In the genomic region with DNA sequence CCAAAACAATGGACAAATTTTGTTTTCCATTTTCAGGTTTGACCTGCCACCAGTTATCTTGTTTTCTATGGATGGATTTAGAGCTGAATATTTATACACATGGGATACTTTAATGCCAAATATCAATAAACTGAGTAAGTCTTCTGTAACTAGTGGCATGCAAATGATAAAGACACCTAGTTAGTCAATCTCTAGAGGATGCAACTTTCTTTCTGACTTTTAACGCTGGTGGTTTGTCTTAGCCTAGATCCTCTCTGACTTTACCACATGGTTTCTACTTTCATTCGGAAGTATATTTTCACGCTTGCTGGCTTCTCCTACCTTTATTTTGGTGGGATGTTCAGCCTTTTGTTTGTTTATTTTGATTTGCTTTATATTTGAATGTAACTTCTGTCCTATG, we compare ENCODE assay signal across 24 cellular contexts. TPM values are rescaled to one million over a fixed set of nuclear protein-coding genes. Genes with fewer than 3 reads are reported as not detected.
DNase-seq lines count a peak whose midpoint lies in the region; ATAC-seq, FAIRE-seq and TF ChIP-seq lines count a peak whose summit lies in the region.
"Had no signal": no experiment of that assay in that cellular context is flagged by ENCODE, and none has a peak within 500 bp of the region (broad histone marks: within the 10 kb centered on the region; RNA-seq: fewer than 3 reads in every experiment).

No MANE protein-coding gene starts in this region.

- no peak overlapping the region for H4K8ac ChIP-seq in IMR-90 (ENCODE audit: low read depth in 2 of 2, low read length in 2 of 2)

- in situ Hi-C loops in GM23248 (cut with MboI) (no loop called here), IMR-90 (cut with MboI; ENCODE audit: low sequenced_read_pairs) (no loop called here), K562 (cut with MboI) (no loop called here)

- H3K4ac ChIP-seq in IMR-90 (ENCODE audit: low read depth, low read length), result peak overlapping the region; percentile 37; the same call in 1 of the 2 replicates

- no peak overlapping the region for H4K5ac ChIP-seq in IMR-90 (ENCODE audit: low read depth, low read length)

- no peaks in the 10 kb centered on the region for H3K9me3 Mint-ChIP-seq in naive thymus-derived CD8-positive, alpha-beta T cell
- H3K9me3 Mint-ChIP-seq: GM23338, H9 had no signal

- H3K9me3 ChIP-seq in GM23248 (ENCODE audit: low read depth) (no peaks in the 10 kb centered on the region), IMR-90 (ENCODE audit: control insufficient read depth, insufficient read depth, low read length) (no peaks in the 10 kb centered on the region), K562 (replicated peaks; ENCODE audit: control insufficient read depth, insufficient read depth, low read depth, low read length) (no peaks in the 10 kb centered on the region)

- peaks cover 12% of the 10 kb centered on the region for H3F3A ChIP-seq in GM23248 (ENCODE audit: insufficient read depth)

- POLR2A ChIA-PET in IMR-90 (lab: Charles Lee; ENCODE audit: unreplicated experiment), result no interaction called here
- POLR2A ChIA-PET in K562 (lab: Yijun Ruan, JAX), result interaction anchor here (0.7 to 3.7 kb wide), 4 partner anchors 9 to 21 kb away, joined by 5 to 18 read pairs (median 8); a partner anchor contains a TSS
- POLR2A ChIA-PET in naive thymus-derived CD8-positive, alpha-beta T cell (lab: Charles Lee), result no interaction called here

- no peaks in the 10 kb centered on the region for H3K4me1 Mint-ChIP-seq in naive thymus-derived CD8-positive, alpha-beta T cell
- H3K4me1 Mint-ChIP-seq: CD4-positive, alpha-beta memory T cell; GM23338; H9 had no signal

- H3K4me3 ChIP-seq in GM23248 (no peak overlapping the region), IMR-90 (ENCODE audit: insufficient read depth, low read depth, low read length) (no peak overlapping the region), K562 (no peak overlapping the region)
- H3K4me3 ChIP-seq: GM23338 had no signal

- H3K27me3 ChIP-seq in GM23248 (replicated peaks; ENCODE audit: insufficient read depth) (no peaks in the 10 kb centered on the region), IMR-90 (ENCODE audit: control insufficient read depth, insufficient read depth, low read length) (no peaks in the 10 kb centered on the region), K562 (ENCODE audit: control insufficient read depth in 2 of 2, insufficient read depth in 2 of 2, low read length in 2 of 2) (no peaks in the 10 kb centered on the region)

- H3K4me1 ChIP-seq in GM23248 (ENCODE audit: insufficient read depth), result peaks cover 28% of the 10 kb centered on the region
- peaks cover 5% of the 10 kb centered on the region for H3K4me1 ChIP-seq in IMR-90 (ENCODE audit: control insufficient read depth, insufficient read depth, low read length)
- peaks cover 4 to 30% of the 10 kb centered on the region in 2 experiments for H3K4me1 ChIP-seq in K562 (replicated peaks in 1 of 2; ENCODE audit: control insufficient read depth in 2 of 2, insufficient read depth in 2 of 2, low read length in 2 of 2)

- H3K79me2 ChIP-seq in GM23248 (ENCODE audit: insufficient read depth) (no peaks in the 10 kb centered on the region), K562 (ENCODE audit: control insufficient read depth, insufficient read depth, low read length) (no peaks in the 10 kb centered on the region)

- DNase-seq in GM23248 (peak; percentile 7), IMR-90 (no peak), K562 (ENCODE audit: extremely low read depth in 1 of 4, low spot score in 3 of 4) (no peak), GM03348 (ENCODE audit: low spot score) (no peak), activated T-cell treated with anti-CD3 and anti-CD28 coated beads for 4 hours (no peak)
- no peak for DNase-seq in naive thymus-derived CD8-positive, alpha-beta T cell
- DNase-seq: C1 segment of cervical spinal cord; Calu3; CD4-positive, alpha-beta memory T cell; COR-L47; DMS53; DMS79 treated with DMSO at 0.1 percent for 48 hours; GF-D8; H9 had no signal

- no peaks in the 10 kb centered on the region for H4K20me1 ChIP-seq in GM23248 (ENCODE audit: insufficient read depth)
- no peaks in the 10 kb centered on the region for H4K20me1 ChIP-seq in IMR-90 (ENCODE audit: insufficient read depth, low read length)
- H4K20me1 ChIP-seq in K562 (replicated peaks; ENCODE audit: control insufficient read depth, insufficient read depth, low read length), result no peaks in the 10 kb centered on the region

- H2BK5ac ChIP-seq in IMR-90 (ENCODE audit: low read depth, low read length, poor library complexity, severe bottlenecking), result no peak overlapping the region

- dilution Hi-C loops in IMR-90 (cut with HindIII; ENCODE audit: low sequenced_read_pairs, unreplicated experiment), result no loop called here

- H3K27ac ChIP-seq in GM23248 (peak overlapping the region; percentile 79), IMR-90 (ENCODE audit: insufficient read depth, low read length) (no peak overlapping the region), K562 (ENCODE audit: extremely low read depth, low read depth, low read length) (peak overlapping the region; percentile 9; the same call in 1 of the 3 replicates)

- no peaks in the 10 kb centered on the region for H3K9me2 ChIP-seq in GM23248 (ENCODE audit: insufficient read depth)

- H2AK5ac ChIP-seq in IMR-90 (ENCODE audit: low read depth, low read length), result no peak overlapping the region

- BruUV-seq in IMR-90 (replicated peaks; lab: Mats Ljungman, UMichigan) (no TSS peak), K562 (replicated peaks; lab: Mats Ljungman, UMichigan) (no TSS peak)

- TF ChIP-seq CTCF in IMR-90 (conservative IDR thresholded peaks at IDR 0.05; ENCODE audit: low read depth, low read length) (no peak), K562 (IDR thresholded peaks at IDR 0.05 in 2 of 3, conservative IDR thresholded peaks at IDR 0.05 in 1 of 3; ENCODE audit: insufficient read depth in 2 of 3, low read depth in 1 of 3, low read length in 3 of 3) (no peak)

- H2AFZ ChIP-seq in GM23248 (no peak overlapping the region), IMR-90 (replicated peaks; ENCODE audit: low read length, poor library complexity) (no peak overlapping the region), K562 (ENCODE audit: low read depth, low read length) (no peak overlapping the region)
- H2AFZ ChIP-seq: GM23338 had no signal

- H3K4me2 ChIP-seq in GM23248 (ENCODE audit: unreplicated experiment), result no peak overlapping the region
- H3K4me2 ChIP-seq in IMR-90 (ENCODE audit: low read depth, low read length), result no peak overlapping the region
- no peak overlapping the region for H3K4me2 ChIP-seq in K562 (ENCODE audit: insufficient read depth, low read length)
- H3K4me2 ChIP-seq: GM23338 had no signal

- no peak overlapping the region for H3K27ac Mint-ChIP-seq in naive thymus-derived CD8-positive, alpha-beta T cell
- H3K27ac Mint-ChIP-seq: CD4-positive, alpha-beta memory T cell; GM23338; H9 had no signal

- TF ChIP-seq POLR2A in IMR-90 (IDR thresholded peaks at IDR 0.05; ENCODE audit: low read depth, low read length), result no peak
- TF ChIP-seq POLR2A in K562 (conservative IDR thresholded peaks at IDR 0.05), result no peak

- peak overlapping the region; percentile 32; the same call in 1 of the 2 replicates for H2BK20ac ChIP-seq in IMR-90 (ENCODE audit: low read depth, low read length)

- H2AK9ac ChIP-seq in IMR-90 (replicated peaks; ENCODE audit: low read depth, low read length, poor library complexity), result no peak overlapping the region

- peaks cover 3% of the 10 kb centered on the region; the same call in 1 of the 2 replicates for H3K9me1 ChIP-seq in IMR-90 (ENCODE audit: insufficient read depth, low read length)
- H3K9me1 ChIP-seq in K562 (ENCODE audit: control insufficient read depth, insufficient read depth, low read length), result no peaks in the 10 kb centered on the region

- 97 to 98% methylated on average over 3 of the region's 3 CpGs for WGBS in GM23248 (ENCODE audit: low coverage in 1 of 2, low lambda C conversion rate in 2 of 2, missing lambda C conversion rate in 2 of 2), 2 experiments
- WGBS in IMR-90 (ENCODE audit: extremely low coverage in 2 of 2, insufficient read length in 1 of 2), 2 experiments, result no CpG with 5 or more reads among the region's 3 CpGs
- 74% methylated on average over 3 of the region's 3 CpGs for WGBS in K562 (ENCODE audit: insufficient coverage, low coverage, missing lambda C conversion rate)

- no peak for FAIRE-seq in K562 (lab: Jason Lieb, UNC)
- FAIRE-seq: GM12892, GM19239 had no signal

- ATAC-seq in IMR-90 (ENCODE audit: low read depth) (no peak), K562 (no peak)
- no peak for ATAC-seq in naive thymus-derived CD8-positive, alpha-beta T cell
- ATAC-seq: GM23338, HCT116 had no signal

- H3K9ac ChIP-seq in GM23248 (no peak overlapping the region), IMR-90 (ENCODE audit: low read depth, low read length) (no peak overlapping the region), K562 (ENCODE audit: insufficient read depth in 1 of 2, low read depth in 2 of 2, low read length in 2 of 2) (no peak overlapping the region)

- peak overlapping the region; percentile 35; the same call in 1 of the 2 replicates for H2BK120ac ChIP-seq in IMR-90 (ENCODE audit: low read depth, low read length)

- no peaks in the 10 kb centered on the region for H3K27me3 Mint-ChIP-seq in naive thymus-derived CD8-positive, alpha-beta T cell

- no peak overlapping the region for H3K23ac ChIP-seq in IMR-90 (ENCODE audit: low read depth, low read length)

- H3K79me1 ChIP-seq in IMR-90 (ENCODE audit: low read depth in 1 of 2, low read length in 2 of 2), result no peaks in the 10 kb centered on the region

- peak overlapping the region; percentile 49; the same call in 1 of the 2 replicates for H3K14ac ChIP-seq in IMR-90 (replicated peaks; ENCODE audit: low read depth, low read length)

- no peak for TF ChIP-seq EP300 in K562 (IDR thresholded peaks at IDR 0.05; ENCODE audit: low read length)

- H4K91ac ChIP-seq in IMR-90 (ENCODE audit: insufficient read depth, low read depth, low read length), result no peak overlapping the region

- TF ChIP-seq RAD21 in IMR-90 (IDR thresholded peaks at IDR 0.05; ENCODE audit: low read length) (no peak), K562 (CRISPR knock-in tag; conservative IDR thresholded peaks at IDR 0.05 in 1 of 2, IDR thresholded peaks at IDR 0.05 in 1 of 2) (no peak)

- H3K36me3 ChIP-seq in GM23248 (ENCODE audit: low read depth), result no peaks in the 10 kb centered on the region
- H3K36me3 ChIP-seq in IMR-90 (ENCODE audit: control insufficient read depth, insufficient read depth, low read length), result no peaks in the 10 kb centered on the region
- H3K36me3 ChIP-seq in K562 (ENCODE audit: control insufficient read depth, insufficient read depth, low read length), result peaks cover 39% of the 10 kb centered on the region

- no peak overlapping the region for H3K56ac ChIP-seq in IMR-90 (ENCODE audit: extremely low read depth, insufficient read depth, low read length)

- no peak overlapping the region for H3K18ac ChIP-seq in IMR-90 (ENCODE audit: low read depth, low read length)

- intact Hi-C loops in IMR-90 (cut with micrococcal nuclease), result no loop called here
- intact Hi-C loops in K562 (cut with micrococcal nuclease), result no loop called here

- CTCF ChIA-PET in IMR-90 (lab: Yijun Ruan, JAX), result interaction anchor here (1.4 kb wide), 1 partner anchor 11 kb away, joined by 5 read pairs; no protein-coding TSS in a partner anchor
- CTCF ChIA-PET in K562 (lab: Yijun Ruan, JAX; ENCODE audit: low intra/inter-chr PET ratio), result no interaction called here

- H2BK15ac ChIP-seq in IMR-90 (ENCODE audit: low read depth, low read length), result no peak overlapping the region

- peaks cover 0 to 3% (median 0%) of the 10 kb centered on the region in 3 donors for H3K36me3 Mint-ChIP-seq in naive thymus-derived CD8-positive, alpha-beta T cell
- H3K36me3 Mint-ChIP-seq: CD4-positive, alpha-beta memory T cell had no signal

- no peak overlapping the region for H3K4me3 Mint-ChIP-seq in naive thymus-derived CD8-positive, alpha-beta T cell
- H3K4me3 Mint-ChIP-seq: CD4-positive, alpha-beta memory T cell; GM23338; H9 had no signal

RNA-seq across cellular contexts. Expression of a gene that starts 21.2 kb away (rescaled TPM):
- not detected in 2 replicates for total RNA-seq in GM23248 (2014; rRNA removed; shearing (Covaris generic))
- polyA plus RNA-seq in GM23248 (2016; fragmentation: Nextera tagmentation; extraction: Ambion mirVana) (not detected in 2 replicates), IMR-90 (2012; rRNA removed) (0.05 TPM in 1 of 2 replicates, not detected in the other), K562 (2011; rRNA removed) (21.6 and 32.8 TPM in 2 replicates), K562 (2014; fragmentation: Illumina TruSeq; extraction: Trizol) (18.1 and 21.6 TPM in 2 replicates), K562 (2014; fragmentation: Nextera tagmentation; extraction: Ambion mirVana) (10 to 100 TPM; 15.1 to 23.5 TPM), K562 (2014; rRNA removed) (17.4 and 17.8 TPM in 2 replicates)
- total RNA-seq in IMR-90 (2012; rRNA removed) (under 0.01 TPM in 1 of 2 replicates, not detected in the other), K562 (2014; rRNA removed) (14.0 and 18.5 TPM in 2 replicates), K562 (2014; rRNA removed; fragmentation: Illumina TruSeq; extraction: Trizol) (27.1 and 27.9 TPM in 2 replicates), K562 (2015; rRNA removed; fragmentation: Illumina TruSeq; extraction: Trizol) (20.7 and 23.0 TPM in 2 replicates), K562 (2021) (17.7 and 22.3 TPM in 2 replicates)
- 0.01 TPM in 1 of 2 replicates, not detected in the other for polyA plus RNA-seq in IMR-90 (2012; cell fraction: cytosol; rRNA removed)
- 0.11 TPM in 1 of 2 replicates, not detected in the other for polyA plus RNA-seq in IMR-90 (2012; cell fraction: nucleus; rRNA removed; ENCODE audit: low replicate concordance)
- total RNA-seq in K562 (2011; cell fraction: chromatin; rRNA removed; ENCODE audit: low replicate concordance), result 51.5 and 84.3 TPM in 2 replicates
- total RNA-seq in K562 (2011; cell fraction: nucleolus; rRNA removed), result 30.4 and 31.7 TPM in 2 replicates
- total RNA-seq in K562 (2011; cell fraction: nucleoplasm; rRNA removed), result 43.2 and 48.7 TPM in 2 replicates
- polyA plus RNA-seq in K562 (2011; cell fraction: cytosol; rRNA removed), result 7.3 and 11.4 TPM in 2 replicates
- 26.8 and 29.1 TPM in 2 replicates for polyA plus RNA-seq in K562 (2011; cell fraction: nucleus; rRNA removed)
- polyA plus RNA-seq in K562 (2012), result 14.6 and 15.7 TPM in 2 replicates
- 36.6 and 42.0 TPM in 2 replicates for polyA minus RNA-seq in K562 (2011; rRNA and poly(A)+ RNA removed)
- polyA minus RNA-seq in K562 (2011; cell fraction: cytosol; rRNA and poly(A)+ RNA removed), result 4.6 and 9.1 TPM in 2 replicates
- 22.2 and 36.7 TPM in 2 replicates for polyA minus RNA-seq in K562 (2011; cell fraction: nucleus; rRNA and poly(A)+ RNA removed)
- total RNA-seq in naive thymus-derived CD8-positive, alpha-beta T cell, result under 1 TPM; 0.25 to 0.44 TPM
- polyA plus RNA-seq in naive thymus-derived CD8-positive, alpha-beta T cell, result under 1 TPM in 2 of 3 donors, not detected in 1; 0.11 to 0.16 TPM
- total RNA-seq: A172, Calu3, Daoy, G401, GM23338, H4 had no signal
- polyA plus RNA-seq: BJ, GM23338 had no signal

RNA-seq across cellular contexts. Expression of a gene that starts 30.2 kb away (rescaled TPM):
- total RNA-seq in GM23248 (2014; rRNA removed; shearing (Covaris generic)), result 35.7 and 39.3 TPM in 2 replicates
- 15.1 and 16.9 TPM in 2 replicates for polyA plus RNA-seq in GM23248 (2016; fragmentation: Nextera tagmentation; extraction: Ambion mirVana)
- total RNA-seq in IMR-90 (2012; rRNA removed), result 38.3 and 40.7 TPM in 2 replicates
- polyA plus RNA-seq in IMR-90 (2012; rRNA removed), result 13.0 and 16.0 TPM in 2 replicates
- polyA plus RNA-seq in IMR-90 (2012; cell fraction: cytosol; rRNA removed), result 2.7 and 3.1 TPM in 2 replicates
- polyA plus RNA-seq in IMR-90 (2012; cell fraction: nucleus; rRNA removed; ENCODE audit: low replicate concordance), result 9.6 and 68.2 TPM in 2 replicates
- 76.0 and 208 TPM in 2 replicates for total RNA-seq in K562 (2011; cell fraction: chromatin; rRNA removed; ENCODE audit: low replicate concordance)
- total RNA-seq in K562 (2011; cell fraction: nucleolus; rRNA removed), result 27.5 and 37.9 TPM in 2 replicates
- total RNA-seq in K562 (2011; cell fraction: nucleoplasm; rRNA removed), result 64.8 and 77.9 TPM in 2 replicates
- total RNA-seq in K562 (2014; rRNA removed), result 19.7 and 20.5 TPM in 2 replicates
- total RNA-seq in K562 (2014; rRNA removed; fragmentation: Illumina TruSeq; extraction: Trizol), result 37.1 and 38.5 TPM in 2 replicates
- total RNA-seq in K562 (2015; rRNA removed; fragmentation: Illumina TruSeq; extraction: Trizol), result 34.6 and 40.3 TPM in 2 replicates
- 27.1 and 27.2 TPM in 2 replicates for total RNA-seq in K562 (2021)
- 61.2 and 66.2 TPM in 2 replicates for polyA plus RNA-seq in K562 (2011; rRNA removed)
- polyA plus RNA-seq in K562 (2011; cell fraction: cytosol; rRNA removed), result 15.9 and 32.1 TPM in 2 replicates
- 111 and 216 TPM in 2 replicates for polyA plus RNA-seq in K562 (2011; cell fraction: nucleus; rRNA removed)
- polyA plus RNA-seq in K562 (2012), result 12.4 and 12.6 TPM in 2 replicates
- 24.0 and 28.6 TPM in 2 replicates for polyA plus RNA-seq in K562 (2014; fragmentation: Illumina TruSeq; extraction: Trizol)
- polyA plus RNA-seq in K562 (2014; fragmentation: Nextera tagmentation; extraction: Ambion mirVana), result 10 to 100 TPM; 13.7 to 20.0 TPM
- polyA plus RNA-seq in K562 (2014; rRNA removed), result 22.8 and 25.2 TPM in 2 replicates
- 83.5 and 98.6 TPM in 2 replicates for polyA minus RNA-seq in K562 (2011; rRNA and poly(A)+ RNA removed)
- 21.8 and 27.6 TPM in 2 replicates for polyA minus RNA-seq in K562 (2011; cell fraction: cytosol; rRNA and poly(A)+ RNA removed)
- 58.7 and 124 TPM in 2 replicates for polyA minus RNA-seq in K562 (2011; cell fraction: nucleus; rRNA and poly(A)+ RNA removed)
- total RNA-seq in naive thymus-derived CD8-positive, alpha-beta T cell, result 10 to 100 TPM; 53.0 to 56.2 TPM
- 10 to 100 TPM in 2 of 3 donors, 1 to 10 TPM in 1; 8.6 to 13.4 (median 10.4) TPM for polyA plus RNA-seq in naive thymus-derived CD8-positive, alpha-beta T cell

RNA-seq across cellular contexts. Expression of a gene that starts 42.9 kb away (rescaled TPM):
- total RNA-seq in GM23248 (2014; rRNA removed; shearing (Covaris generic)), result not detected in 2 replicates
- not detected in 2 replicates for polyA plus RNA-seq in GM23248 (2016; fragmentation: Nextera tagmentation; extraction: Ambion mirVana)
- not detected in 2 replicates for total RNA-seq in IMR-90 (2012; rRNA removed)
- not detected in 2 replicates for polyA plus RNA-seq in IMR-90 (2012; rRNA removed)
- not detected in 2 replicates for polyA plus RNA-seq in IMR-90 (2012; cell fraction: cytosol; rRNA removed)
- not detected in 2 replicates for polyA plus RNA-seq in IMR-90 (2012; cell fraction: nucleus; rRNA removed; ENCODE audit: low replicate concordance)
- total RNA-seq in K562 (2011; cell fraction: chromatin; rRNA removed; ENCODE audit: low replicate concordance), result not detected in 2 replicates
- not detected in 2 replicates for total RNA-seq in K562 (2011; cell fraction: nucleolus; rRNA removed)
- not detected in 2 replicates for total RNA-seq in K562 (2011; cell fraction: nucleoplasm; rRNA removed)
- total RNA-seq in K562 (2014; rRNA removed), result not detected in 2 replicates
- total RNA-seq in K562 (2014; rRNA removed; fragmentation: Illumina TruSeq; extraction: Trizol), result not detected in 2 replicates
- not detected in 2 replicates for total RNA-seq in K562 (2015; rRNA removed; fragmentation: Illumina TruSeq; extraction: Trizol)
- total RNA-seq in K562 (2021), result not detected in 2 replicates
- not detected in 2 replicates for polyA plus RNA-seq in K562 (2011; rRNA removed)
- not detected in 2 replicates for polyA plus RNA-seq in K562 (2011; cell fraction: cytosol; rRNA removed)
- 0.10 TPM in 1 of 2 replicates, not detected in the other for polyA plus RNA-seq in K562 (2011; cell fraction: nucleus; rRNA removed)
- 0.15 and 0.42 TPM in 2 replicates for polyA plus RNA-seq in K562 (2012)
- 0.06 TPM in 1 of 2 replicates, not detected in the other for polyA plus RNA-seq in K562 (2014; fragmentation: Illumina TruSeq; extraction: Trizol)
- under 1 TPM; 0.21 to 0.25 TPM for polyA plus RNA-seq in K562 (2014; fragmentation: Nextera tagmentation; extraction: Ambion mirVana)
- not detected in 2 replicates for polyA plus RNA-seq in K562 (2014; rRNA removed)
- polyA minus RNA-seq in K562 (2011; rRNA and poly(A)+ RNA removed), result not detected in 2 replicates
- not detected in 2 replicates for polyA minus RNA-seq in K562 (2011; cell fraction: cytosol; rRNA and poly(A)+ RNA removed)
- polyA minus RNA-seq in K562 (2011; cell fraction: nucleus; rRNA and poly(A)+ RNA removed), result not detected in 2 replicates
- not detected for total RNA-seq in naive thymus-derived CD8-positive, alpha-beta T cell
- polyA plus RNA-seq in naive thymus-derived CD8-positive, alpha-beta T cell, result not detected
- total RNA-seq: A172; A673; Calu3; CD4-positive, alpha-beta memory T cell; Daoy; G401; GM23338; H4; H9 had no signal
- polyA plus RNA-seq: BJ; CD4-positive, alpha-beta memory T cell; GM23338 had no signal

RNA-seq across cellular contexts. Expression of a gene that starts 52.5 kb away (rescaled TPM):
- not detected in 2 replicates for total RNA-seq in GM23248 (2014; rRNA removed; shearing (Covaris generic))
- polyA plus RNA-seq in GM23248 (2016; fragmentation: Nextera tagmentation; extraction: Ambion mirVana), result not detected in 2 replicates
- not detected in 2 replicates for total RNA-seq in IMR-90 (2012; rRNA removed)
- not detected in 2 replicates for polyA plus RNA-seq in IMR-90 (2012; rRNA removed)
- polyA plus RNA-seq in IMR-90 (2012; cell fraction: cytosol; rRNA removed), result not detected in 2 replicates
- not detected in 2 replicates for polyA plus RNA-seq in IMR-90 (2012; cell fraction: nucleus; rRNA removed; ENCODE audit: low replicate concordance)
- 0.18 TPM in 1 of 2 replicates, not detected in the other for total RNA-seq in K562 (2011; cell fraction: chromatin; rRNA removed; ENCODE audit: low replicate concordance)
- total RNA-seq in K562 (2011; cell fraction: nucleolus; rRNA removed), result not detected in 2 replicates
- not detected in 2 replicates for total RNA-seq in K562 (2011; cell fraction: nucleoplasm; rRNA removed)
- not detected in 2 replicates for total RNA-seq in K562 (2014; rRNA removed)
- not detected in 2 replicates for total RNA-seq in K562 (2014; rRNA removed; fragmentation: Illumina TruSeq; extraction: Trizol)
- total RNA-seq in K562 (2015; rRNA removed; fragmentation: Illumina TruSeq; extraction: Trizol), result not detected in 2 replicates
- not detected in 2 replicates for total RNA-seq in K562 (2021)
- not detected in 2 replicates for polyA plus RNA-seq in K562 (2011; rRNA removed)
- not detected in 2 replicates for polyA plus RNA-seq in K562 (2011; cell fraction: cytosol; rRNA removed)
- not detected in 2 replicates for polyA plus RNA-seq in K562 (2011; cell fraction: nucleus; rRNA removed)
- 0.13 and 0.14 TPM in 2 replicates for polyA plus RNA-seq in K562 (2012)
- polyA plus RNA-seq in K562 (2014; fragmentation: Illumina TruSeq; extraction: Trizol), result not detected in 2 replicates
- not detected for polyA plus RNA-seq in K562 (2014; fragmentation: Nextera tagmentation; extraction: Ambion mirVana)
- polyA plus RNA-seq in K562 (2014; rRNA removed), result not detected in 2 replicates
- polyA minus RNA-seq in K562 (2011; rRNA and poly(A)+ RNA removed), result not detected in 2 replicates
- polyA minus RNA-seq in K562 (2011; cell fraction: cytosol; rRNA and poly(A)+ RNA removed), result not detected in 2 replicates
- polyA minus RNA-seq in K562 (2011; cell fraction: nucleus; rRNA and poly(A)+ RNA removed), result not detected in 2 replicates
- not detected for total RNA-seq in naive thymus-derived CD8-positive, alpha-beta T cell
- not detected for polyA plus RNA-seq in naive thymus-derived CD8-positive, alpha-beta T cell
- total RNA-seq: A172; A673; Calu3; CD4-positive, alpha-beta memory T cell; Daoy; G401; H4; H9 had no signal
- polyA plus RNA-seq: BJ; CD4-positive, alpha-beta memory T cell had no signal

Comparison
In these comparisons a context has a peak if more than half of its experiments do, and no peak if none do; other contexts are left out.
1. RNA of a gene that starts 21.2 kb away (total RNA-seq): 14.0 to 84.3 TPM in K562; 0.25 to 0.44 TPM in naive thymus-derived CD8-positive, alpha-beta T cell, not detected in GM23248 and under 0.01 TPM in IMR-90; every median in the first group is over 10 times any median in the second.